In the genomic region with DNA sequence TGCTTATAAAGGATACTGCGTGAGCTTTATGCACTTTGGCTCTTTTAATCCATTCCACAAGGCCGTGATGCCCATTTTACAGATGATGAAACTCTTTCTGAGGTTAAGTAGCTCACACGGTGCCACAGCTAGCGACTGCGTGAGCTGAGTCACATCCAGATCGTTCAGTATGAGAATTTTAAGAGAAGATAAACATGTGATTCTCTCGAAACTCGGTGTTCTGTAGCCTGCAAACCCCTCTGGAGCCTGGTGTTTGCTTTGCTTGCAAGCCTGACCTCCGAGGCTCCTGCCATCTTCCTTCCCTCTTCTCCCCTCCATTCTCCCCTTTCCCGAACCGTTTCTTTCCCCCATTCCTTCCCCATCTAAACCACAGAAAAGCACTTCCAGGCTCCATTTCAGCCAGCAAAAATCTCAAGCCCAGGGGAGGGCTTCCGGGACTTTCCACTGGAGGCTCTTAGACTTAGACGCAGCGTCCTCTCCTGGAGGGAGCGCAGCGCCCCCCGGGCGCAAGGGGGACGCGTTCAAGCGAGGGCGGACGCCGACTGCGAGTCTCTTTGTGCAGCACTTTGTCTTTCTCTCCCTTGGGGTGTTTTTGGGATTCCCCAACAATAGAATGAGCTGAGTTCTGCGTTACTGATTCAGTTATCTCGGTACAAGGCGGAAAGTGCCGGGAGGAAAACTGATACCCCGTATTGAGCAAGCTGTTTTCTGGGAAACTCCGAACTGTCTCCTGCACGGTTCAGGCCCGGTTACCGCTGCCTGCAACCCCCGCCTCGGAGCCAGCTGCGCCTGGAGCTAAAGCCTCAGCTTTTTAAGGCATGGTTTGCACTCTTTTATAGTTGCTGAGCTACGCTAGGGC, we compare ENCODE assay signal across 7 cellular contexts. TPM values are rescaled to one million over a fixed set of nuclear protein-coding genes. Genes with fewer than 3 reads are reported as not detected.
DNase-seq lines count a peak whose midpoint lies in the region; ATAC-seq, FAIRE-seq and TF ChIP-seq lines count a peak whose summit lies in the region.

No MANE protein-coding gene starts in this region.

- no peak for TF ChIP-seq EP300 in suprapubic skin (IDR thresholded peaks at IDR 0.05)

- DNase-seq in bronchial epithelial cell (ENCODE audit: low read depth), result peak; percentile 68
- DNase-seq in lower lobe of right lung, result no peak
- no peak for DNase-seq in suprapubic skin (ENCODE audit: low spot score in 2 of 2)
- no peak for DNase-seq in effector CD4-positive, alpha-beta T cell

- peak overlapping the region; percentile 2 for H3K9ac ChIP-seq in HUES6 (ENCODE audit: low read length)

- no peak for TF ChIP-seq POLR2A in suprapubic skin (IDR thresholded peaks at IDR 0.05)

- H3K27me3 ChIP-seq in HUES6 (ENCODE audit: control insufficient read depth, insufficient read depth, low read length) (peaks cover 17% of the 10 kb centered on the region; the same call in 1 of the 2 replicates), bronchial epithelial cell (ENCODE audit: control insufficient read depth, insufficient read depth, low read length) (no peaks in the 10 kb centered on the region), lower lobe of right lung (ENCODE audit: low read depth) (no peaks in the 10 kb centered on the region), suprapubic skin (peaks cover 19% of the 10 kb centered on the region)

- H3K36me3 ChIP-seq in HUES6 (ENCODE audit: control insufficient read depth, insufficient read depth, low read length), result no peaks in the 10 kb centered on the region
- H3K36me3 ChIP-seq in bronchial epithelial cell (ENCODE audit: control insufficient read depth, insufficient read depth, low read length), result no peaks in the 10 kb centered on the region
- H3K36me3 ChIP-seq in lower lobe of right lung, result no peaks in the 10 kb centered on the region
- no peaks in the 10 kb centered on the region for H3K36me3 ChIP-seq in suprapubic skin

- intact Hi-C loops in lower lobe of right lung (cut with DNase I), result no loop called here

- peak; percentile 69 for ATAC-seq in GM21381 (IDR thresholded peaks at IDR 0.05; ENCODE audit: unreplicated experiment)
- peak; percentile 84 to 87 for ATAC-seq in lower lobe of right lung

- H3K4me1 ChIP-seq in HUES6 (ENCODE audit: control insufficient read depth, insufficient read depth, low read length) (peaks cover 6% of the 10 kb centered on the region), lower lobe of right lung (peaks cover 9% of the 10 kb centered on the region), suprapubic skin (peaks cover 11% of the 10 kb centered on the region)

- H3K9me3 ChIP-seq in HUES6 (ENCODE audit: control insufficient read depth, insufficient read depth, low read depth, low read length) (no peaks in the 10 kb centered on the region; the same call in 1 of the 2 replicates), lower lobe of right lung (no peaks in the 10 kb centered on the region), suprapubic skin (no peaks in the 10 kb centered on the region)

- H3K4me3 ChIP-seq in HUES6 (ENCODE audit: low read depth, low read length) (peak overlapping the region; percentile 39), bronchial epithelial cell (ENCODE audit: low read depth, low read length) (peak overlapping the region; percentile 1), lower lobe of right lung (peak overlapping the region; percentile 44), suprapubic skin (peak overlapping the region; percentile 35)

- TF ChIP-seq CTCF in GM12872 (IDR thresholded peaks at IDR 0.05; ENCODE audit: insufficient read depth, low read depth, low read length), result peak; percentile 67
- peak; percentile 33 for TF ChIP-seq CTCF in bronchial epithelial cell (IDR thresholded peaks at IDR 0.05; ENCODE audit: insufficient read depth, low read length, severe bottlenecking)
- peak; percentile 26 for TF ChIP-seq CTCF in lower lobe of right lung (IDR thresholded peaks at IDR 0.05)
- TF ChIP-seq CTCF in suprapubic skin (IDR thresholded peaks at IDR 0.05), result peak in 1 of 2 donors; percentile 15

- no peak overlapping the region for H3K27ac ChIP-seq in HUES6 (ENCODE audit: low read depth, low read length)
- peak overlapping the region; percentile 21 for H3K27ac ChIP-seq in lower lobe of right lung
- peak overlapping the region; percentile 55 for H3K27ac ChIP-seq in suprapubic skin

- 15% methylated on average over 37 of the region's 38 CpGs for WGBS in suprapubic skin

- no peak for FAIRE-seq in bronchial epithelial cell (lab: Jason Lieb, UNC)

RNA-seq across cellular contexts. Expression of gene CYP1B1, which starts 38.0 kb away (rescaled TPM):
- total RNA-seq in bronchial epithelial cell (5.8 and 36.7 TPM in 2 replicates), lower lobe of right lung (67.0 TPM), suprapubic skin (10 to 100 TPM; 10.7 to 19.6 (median 12.8) TPM)
